18 cellular contexts compared by ENCODE assay signal in genomic region chr3:157023211-157023610, GRCh38.
DNase-seq lines count a peak whose midpoint lies in the region; FAIRE-seq and TF ChIP-seq lines count a peak whose summit lies in the region.
"Had no signal": no experiment of that assay in that cellular context is flagged by ENCODE, and none has a peak within 500 bp of the region (broad histone marks: within the 10 kb centered on the region; RNA-seq: fewer than 3 reads in every experiment).

No MANE protein-coding gene starts in this region.

- peak; percentile 26 for DNase-seq in AG08395 (ENCODE audit: low spot score)
- peak; percentile 54 for DNase-seq in M059J (ENCODE audit: low read depth)
- DNase-seq in astrocyte (ENCODE audit: low read depth) = peak; percentile 71
- no peak for DNase-seq in nephron progenitor cell
- DNase-seq in immature natural killer cell = no peak
- no peak for DNase-seq in cerebellum (ENCODE audit: low spot score)
- no peak for DNase-seq in SKM-1 (lab: John Stamatoyannopoulos, UW; ENCODE audit: unreplicated experiment)
- no peak for DNase-seq in activated T-cell treated with anti-CD3 and anti-CD28 coated beads for 4 hours
- DNase-seq: COR-L47, DMS153, KBM-7, NCI-H146, NCI-H2081 treated with DMSO at 0.1 percent for 48 hours, NCI-H345, NCI-H526 treated with DMSO at 0.1 percent for 48 hours, PC-3 had no signal

- no peaks in the 10 kb centered on the region for H3K27me3 ChIP-seq in astrocyte (ENCODE audit: insufficient read depth, low read length)

- no peak overlapping the region for H3K27ac ChIP-seq in astrocyte (ENCODE audit: low read depth, low read length)

- no peaks in the 10 kb centered on the region for H3K36me3 Mint-ChIP-seq in astrocyte (ENCODE audit: low read depth, unreplicated experiment)
- no peaks in the 10 kb centered on the region for H3K36me3 Mint-ChIP-seq in nephron progenitor cell (ENCODE audit: low read depth)
- no peaks in the 10 kb centered on the region for H3K36me3 Mint-ChIP-seq in immature natural killer cell
- H3K36me3 Mint-ChIP-seq: CD14-positive monocyte had no signal

- H3K4me1 Mint-ChIP-seq in astrocyte (ENCODE audit: low read depth, unreplicated experiment) (no peaks in the 10 kb centered on the region), nephron progenitor cell (peaks cover 6% of the 10 kb centered on the region), immature natural killer cell (peaks cover 2 to 4% of the 10 kb centered on the region in 2 donors)

- no peaks in the 10 kb centered on the region for H3K9me3 ChIP-seq in astrocyte (ENCODE audit: insufficient read depth, low read depth, low read length)

- TF ChIP-seq CTCF in astrocyte (IDR thresholded peaks at IDR 0.05; ENCODE audit: insufficient read depth, low read depth, low read length) (no peak), nephron progenitor cell (IDR thresholded peaks at IDR 0.05) (no peak)

- H3K27me3 Mint-ChIP-seq in astrocyte (ENCODE audit: low read depth, unreplicated experiment) (no peaks in the 10 kb centered on the region), nephron progenitor cell (ENCODE audit: low read depth, poor library complexity) (no peaks in the 10 kb centered on the region), immature natural killer cell (ENCODE audit: low read depth in 3 of 3) (peaks cover 2 to 5% (median 3%) of the 10 kb centered on the region in 3 donors)

- H2AFZ ChIP-seq in astrocyte (ENCODE audit: low read depth, low read length) = no peak overlapping the region

- H3K36me3 ChIP-seq in astrocyte (ENCODE audit: insufficient read depth, low read length) = no peaks in the 10 kb centered on the region

- no peaks in the 10 kb centered on the region for H3K79me2 ChIP-seq in astrocyte (ENCODE audit: insufficient read depth, low read length)

- H3K27ac Mint-ChIP-seq in astrocyte (ENCODE audit: unreplicated experiment) (no peak overlapping the region), nephron progenitor cell (peak overlapping the region; percentile 74), immature natural killer cell (peak overlapping the region in 1 of 6 donors; percentile 24)
- H3K27ac Mint-ChIP-seq: CD14-positive monocyte had no signal

- no peak overlapping the region for H3K4me3 Mint-ChIP-seq in astrocyte (ENCODE audit: unreplicated experiment)
- H3K4me3 Mint-ChIP-seq in nephron progenitor cell = no peak overlapping the region
- H3K4me3 Mint-ChIP-seq in immature natural killer cell = no peak overlapping the region
- H3K4me3 Mint-ChIP-seq: CD14-positive monocyte had no signal

- no peak overlapping the region for H3K9ac ChIP-seq in astrocyte (ENCODE audit: low read length)

- H3K4me1 ChIP-seq in astrocyte (ENCODE audit: insufficient read depth, low read length) = no peaks in the 10 kb centered on the region

- H4K20me1 ChIP-seq in astrocyte (ENCODE audit: insufficient read depth, low read length) = no peaks in the 10 kb centered on the region

- no peaks in the 10 kb centered on the region for H3K9me3 Mint-ChIP-seq in astrocyte (ENCODE audit: unreplicated experiment)
- no peaks in the 10 kb centered on the region for H3K9me3 Mint-ChIP-seq in nephron progenitor cell
- peaks cover 0 to 3% (median 0%) of the 10 kb centered on the region in 6 donors for H3K9me3 Mint-ChIP-seq in immature natural killer cell

- FAIRE-seq in astrocyte (lab: Jason Lieb, UNC) = no peak
- FAIRE-seq: GM19239 had no signal

- H3K4me3 ChIP-seq in astrocyte (ENCODE audit: insufficient read depth, low read depth, low read length) = no peak overlapping the region

- no peak overlapping the region for H3K4me2 ChIP-seq in astrocyte (ENCODE audit: low read length)

Comparison
In these comparisons a context has a peak if more than half of its experiments do, and no peak if none do; other contexts are left out.
1. DNase-seq: peak in AG08395 (single experiment), M059J (single experiment) and astrocyte (single experiment); none in nephron progenitor cell (single experiment), immature natural killer cell (0 of 3), cerebellum (single experiment), SKM-1 (single experiment) and activated T-cell treated with anti-CD3 and anti-CD28 coated beads for 4 hours (single experiment).